In the genomic region with DNA sequence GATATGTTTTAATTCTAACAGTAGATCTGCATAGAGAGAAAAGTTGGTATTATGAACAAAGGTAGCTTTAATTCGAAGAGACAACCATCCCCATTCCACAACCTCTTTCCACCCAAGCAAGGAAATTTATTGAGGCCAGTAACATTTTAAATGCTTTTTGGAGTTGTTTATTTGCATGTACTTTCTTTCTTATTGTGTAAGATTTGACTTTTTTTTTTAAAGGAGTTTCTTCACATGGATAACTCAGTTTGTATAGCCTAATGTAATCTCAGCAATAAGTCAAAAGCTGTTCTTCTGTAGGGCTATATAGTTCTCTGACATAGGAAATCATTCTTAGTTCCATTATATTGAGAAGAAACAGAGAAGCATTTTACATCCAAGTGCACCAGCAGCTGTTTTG, we compare ENCODE assay signal across 18 cellular contexts.
DNase-seq lines count a peak whose midpoint lies in the region; ATAC-seq and TF ChIP-seq lines count a peak whose summit lies in the region.
"Had no signal": no experiment of that assay in that cellular context is flagged by ENCODE, and none has a peak within 500 bp of the region (broad histone marks: within the 10 kb centered on the region; RNA-seq: fewer than 3 reads in every experiment).

No MANE protein-coding gene starts in this region.

- intact Hi-C loops in Calu3 (cut with micrococcal nuclease; ENCODE audit: unreplicated experiment) = loop anchor here (5.0 to 10.0 kb wide), 2 partner anchors 42 to 209 kb away; no protein-coding TSS in a partner anchor
- intact Hi-C loops in activated CD4-positive, alpha-beta memory T cell treated with anti-CD3 and anti-CD28 coated beads for 36 hours (cut with micrococcal nuclease) = loop anchor here (2.0 to 5.0 kb wide), 6 partner anchors 25 to 1343 kb away; no protein-coding TSS in a partner anchor
- intact Hi-C loops in heart right ventricle (cut with DNase I) = no loop called here

- DNase-seq in Calu3 (no peak), fibroblast of villous mesenchyme (ENCODE audit: low read depth) (peak; percentile 65), heart right ventricle (no peak), OCI-M1 (lab: John Stamatoyannopoulos, UW) (no peak)
- DNase-seq in activated CD4-positive, alpha-beta memory T cell treated with anti-CD3 and anti-CD28 coated beads for 36 hours = no peak
- no peak for DNase-seq in stimulated activated effector memory CD8-positive, alpha-beta T cell treated with anti-CD3 and anti-CD28 coated beads, Interleukin-12 subunit alpha, Interleukin-12 subunit beta, amount 100 ng/mL, for 72 hours (ENCODE audit: low spot score in 2 of 2)
- DNase-seq: activated CD8-positive, alpha-beta T cell treated with anti-CD3 and anti-CD28 coated beads for 36 hours; activated effector memory CD4-positive, alpha-beta T cell treated with anti-CD3 and anti-CD28 coated beads, Interleukin-2, amount 50 U/mL, for 16 hours; H7; MM.1S; mucosa of descending colon; NCI-H1930; NCI-H524 treated with DMSO at 0.1 percent for 48 hours; ovary; stimulated activated CD4-positive, alpha-beta T cell treated with anti-CD3 and anti-CD28 coated beads, Interleukin-4, amount 100 ng/mL, for 4 hours; tibial artery had no signal

- H3K4me1 ChIP-seq in ACC112 (ENCODE audit: control insufficient read depth, insufficient read depth, low read length, unreplicated experiment) = peaks cover 84% of the 10 kb centered on the region
- H3K4me1 ChIP-seq in heart right ventricle = peaks cover 0 to 69% (median 23%) of the 10 kb centered on the region in 9 donors

- BruUV-seq in Calu3 (replicated peaks; lab: Mats Ljungman, UMichigan) = no TSS peak

- POLR2A ChIA-PET in activated CD4-positive, alpha-beta memory T cell treated with anti-CD3 and anti-CD28 coated beads for 36 hours (lab: Charles Lee) = interaction anchor here (1.0 to 1.1 kb wide), 2 partner anchors 82 to 210 kb away, joined by 3 to 4 read pairs; no protein-coding TSS in a partner anchor

- ATAC-seq in heart right ventricle = no peak
- no peak for ATAC-seq in stimulated activated effector memory CD8-positive, alpha-beta T cell treated with anti-CD3 and anti-CD28 coated beads, Interleukin-12 subunit alpha, Interleukin-12 subunit beta, amount 100 ng/mL, for 72 hours
- no peak for ATAC-seq in GM19467 (IDR thresholded peaks at IDR 0.05; ENCODE audit: unreplicated experiment)
- ATAC-seq: activated CD8-positive, alpha-beta T cell treated with anti-CD3 and anti-CD28 coated beads for 36 hours; mucosa of descending colon had no signal

- H3K9me3 ChIP-seq in heart right ventricle = no peaks in the 10 kb centered on the region
- H3K9me3 ChIP-seq: mucosa of descending colon, ovary, tibial artery had no signal

- H3K27ac ChIP-seq in ACC112 (ENCODE audit: low read depth, low read length) (peak overlapping the region; percentile 94), heart right ventricle (no peak overlapping the region)
- H3K27ac ChIP-seq: ovary had no signal

- H3K27ac Mint-ChIP-seq in Calu3 (ENCODE audit: unreplicated experiment) = peak overlapping the region; percentile 96
- H3K27ac Mint-ChIP-seq in activated CD4-positive, alpha-beta memory T cell treated with anti-CD3 and anti-CD28 coated beads for 36 hours = peak overlapping the region; percentile 33
- H3K27ac Mint-ChIP-seq in stimulated activated effector memory CD8-positive, alpha-beta T cell treated with anti-CD3 and anti-CD28 coated beads, Interleukin-12 subunit alpha, Interleukin-12 subunit beta, amount 100 ng/mL, for 72 hours = no peak overlapping the region

- CTCF ChIA-PET in Calu3 (lab: Charles Lee) = interaction anchor here (0.6 to 1.4 kb wide), 2 partner anchors 8 to 203 kb away, joined by 4 read pairs; no protein-coding TSS in a partner anchor
- CTCF ChIA-PET in activated CD4-positive, alpha-beta memory T cell treated with anti-CD3 and anti-CD28 coated beads for 36 hours (lab: Charles Lee) = interaction anchor here (0.7 to 2.1 kb wide), 4 partner anchors 15 to 152 kb away, joined by 3 to 4 read pairs (median 3); no protein-coding TSS in a partner anchor

- H3K36me3 Mint-ChIP-seq in Calu3 (ENCODE audit: insufficient read depth, unreplicated experiment) = peaks cover 36% of the 10 kb centered on the region
- H3K36me3 Mint-ChIP-seq in activated CD4-positive, alpha-beta memory T cell treated with anti-CD3 and anti-CD28 coated beads for 36 hours = peaks cover 5% of the 10 kb centered on the region
- H3K36me3 Mint-ChIP-seq in stimulated activated effector memory CD8-positive, alpha-beta T cell treated with anti-CD3 and anti-CD28 coated beads, Interleukin-12 subunit alpha, Interleukin-12 subunit beta, amount 100 ng/mL, for 72 hours = peaks cover 5% of the 10 kb centered on the region

- H3K79me2 ChIP-seq in ACC112 (ENCODE audit: control insufficient read depth, insufficient read depth, low read length, unreplicated experiment) = peaks cover 59% of the 10 kb centered on the region

- no peak overlapping the region for H2AFZ ChIP-seq in ACC112 (ENCODE audit: low read length, unreplicated experiment)

- H3K4me3 Mint-ChIP-seq in Calu3 (ENCODE audit: low read depth, unreplicated experiment) = no peak overlapping the region
- H3K4me3 Mint-ChIP-seq in activated CD4-positive, alpha-beta memory T cell treated with anti-CD3 and anti-CD28 coated beads for 36 hours = no peak overlapping the region
- H3K4me3 Mint-ChIP-seq in stimulated activated effector memory CD8-positive, alpha-beta T cell treated with anti-CD3 and anti-CD28 coated beads, Interleukin-12 subunit alpha, Interleukin-12 subunit beta, amount 100 ng/mL, for 72 hours = no peak overlapping the region
- H3K4me3 Mint-ChIP-seq: activated CD8-positive, alpha-beta T cell treated with anti-CD3 and anti-CD28 coated beads for 36 hours had no signal

- 93 to 97% methylated on average over 1 of the region's 1 CpG for WGBS in heart right ventricle, 2 donors

- H3K27me3 ChIP-seq in ACC112 (ENCODE audit: insufficient read depth, low read length) = no peaks in the 10 kb centered on the region
- no peaks in the 10 kb centered on the region for H3K27me3 ChIP-seq in heart right ventricle
- H3K27me3 ChIP-seq: ovary, tibial artery had no signal

- H3K36me3 ChIP-seq in ACC112 (ENCODE audit: insufficient read depth, low read length) (no peaks in the 10 kb centered on the region), heart right ventricle (no peaks in the 10 kb centered on the region)
- H3K36me3 ChIP-seq: ovary, tibial artery had no signal

- peaks cover 65% of the 10 kb centered on the region for H3K4me1 Mint-ChIP-seq in Calu3 (ENCODE audit: low read depth, unreplicated experiment)
- H3K4me1 Mint-ChIP-seq in activated CD4-positive, alpha-beta memory T cell treated with anti-CD3 and anti-CD28 coated beads for 36 hours (ENCODE audit: low read depth) = peaks cover 78% of the 10 kb centered on the region
- peaks cover 34% of the 10 kb centered on the region for H3K4me1 Mint-ChIP-seq in stimulated activated effector memory CD8-positive, alpha-beta T cell treated with anti-CD3 and anti-CD28 coated beads, Interleukin-12 subunit alpha, Interleukin-12 subunit beta, amount 100 ng/mL, for 72 hours

- TF ChIP-seq CTCF in Calu3 (IDR thresholded peaks at IDR 0.05; ENCODE audit: unreplicated experiment) = no peak
- TF ChIP-seq CTCF in fibroblast of villous mesenchyme (IDR thresholded peaks at IDR 0.05; ENCODE audit: insufficient read depth, low read depth, low read length) = no peak
- TF ChIP-seq CTCF in heart right ventricle (IDR thresholded peaks at IDR 0.05) = no peak

- H3K9me3 Mint-ChIP-seq in Calu3 (ENCODE audit: low read depth, unreplicated experiment) = no peaks in the 10 kb centered on the region
- no peaks in the 10 kb centered on the region for H3K9me3 Mint-ChIP-seq in activated CD4-positive, alpha-beta memory T cell treated with anti-CD3 and anti-CD28 coated beads for 36 hours
- no peaks in the 10 kb centered on the region for H3K9me3 Mint-ChIP-seq in stimulated activated effector memory CD8-positive, alpha-beta T cell treated with anti-CD3 and anti-CD28 coated beads, Interleukin-12 subunit alpha, Interleukin-12 subunit beta, amount 100 ng/mL, for 72 hours
- H3K9me3 Mint-ChIP-seq: activated CD8-positive, alpha-beta T cell treated with anti-CD3 and anti-CD28 coated beads for 36 hours had no signal

- no peaks in the 10 kb centered on the region for H3K27me3 Mint-ChIP-seq in Calu3 (ENCODE audit: unreplicated experiment)
- H3K27me3 Mint-ChIP-seq in activated CD4-positive, alpha-beta memory T cell treated with anti-CD3 and anti-CD28 coated beads for 36 hours = no peaks in the 10 kb centered on the region
- H3K27me3 Mint-ChIP-seq: activated CD8-positive, alpha-beta T cell treated with anti-CD3 and anti-CD28 coated beads for 36 hours had no signal

- H3K4me3 ChIP-seq in ACC112 (ENCODE audit: low read depth, low read length) = peak overlapping the region; percentile 4; the same call in 1 of the 2 replicates
- no peak overlapping the region for H3K4me3 ChIP-seq in fibroblast of villous mesenchyme (ENCODE audit: low read depth, low read length)
- no peak overlapping the region for H3K4me3 ChIP-seq in heart right ventricle
- H3K4me3 ChIP-seq: mucosa of descending colon, ovary, tibial artery had no signal

Comparison
In these comparisons a context has a peak if more than half of its experiments do, and no peak if none do; other contexts are left out.
1. intact Hi-C loops: an anchor here in Calu3 (5.0 to 10.0 kb wide) and activated CD4-positive, alpha-beta memory T cell treated with anti-CD3 and anti-CD28 coated beads for 36 hours (2.0 to 5.0 kb wide); none called in heart right ventricle.